Comparison of ENCODE assay signal across 18 cellular contexts in the genomic region with DNA sequence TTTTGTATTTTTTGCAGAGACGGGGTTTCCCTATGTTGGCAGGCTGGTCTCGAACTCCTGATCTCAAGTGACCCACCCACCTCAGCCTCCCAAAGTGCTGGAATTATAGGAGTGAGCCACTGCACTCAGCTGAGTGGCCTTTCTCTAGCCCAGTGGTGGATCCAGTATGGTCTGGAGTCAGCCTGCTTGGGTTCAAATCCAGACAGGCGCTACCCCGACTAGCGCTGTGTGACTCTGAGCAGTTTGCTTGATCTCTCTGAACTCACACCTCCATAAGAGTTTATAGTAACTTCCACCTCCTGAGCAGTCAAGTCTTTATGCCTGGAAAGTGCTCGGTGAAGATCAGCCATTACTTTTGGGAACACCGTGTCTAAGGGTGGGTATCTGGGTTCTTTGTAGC.
"Had no signal": no experiment of that assay in that cellular context is flagged by ENCODE, and none has a peak within 500 bp of the region (broad histone marks: within the 10 kb centered on the region; RNA-seq: fewer than 3 reads in every experiment).

No MANE protein-coding gene starts in this region.

- H3K4me1 ChIP-seq: prostate gland had no signal

- H3K36me3 ChIP-seq: prostate gland had no signal

- H3K27ac ChIP-seq: esophagus squamous epithelium, heart right ventricle, left ventricle myocardium inferior, prostate gland, right atrium auricular region, upper lobe of left lung had no signal

- H3K4me3 ChIP-seq: esophagus squamous epithelium, heart right ventricle, left ventricle myocardium inferior, prostate gland, right atrium auricular region, skin epidermis, upper lobe of left lung had no signal

- DNase-seq: activated CD4-positive, alpha-beta T cell treated with anti-CD3 and anti-CD28 coated beads, Interleukin-2, amount 10 ng/mL, durations not matched to agents 24 days and 14 days; activated CD8-positive, alpha-beta T cell treated with anti-CD3 and anti-CD28 coated beads, Interleukin-2, amount 10 ng/mL, durations not matched to agents 7 days and 5 days; activated naive CD4-positive, alpha-beta T cell treated with Interleukin-2 at 50 U/mL for 16 hours; activated naive CD8-positive, alpha-beta T cell treated with anti-CD3 and anti-CD28 coated beads, Interleukin-2, amount 10 ng/mL, durations not matched to agents 7 days and 5 days; activated T-cell treated with anti-CD3 and anti-CD28 coated beads, Interleukin-2, amount 50 U/mL, for 24 hours; amygdala; effector memory CD8-positive, alpha-beta T cell; esophagus squamous epithelium; heart right ventricle; left ventricle myocardium inferior; mammary epithelial cell; midbrain; stimulated activated naive CD8-positive, alpha-beta T cell treated with anti-CD3 and anti-CD28 coated beads, Interleukin-15, amount 100 ng/mL, for 72 hours; upper lobe of left lung had no signal

- H3K9me3 ChIP-seq: esophagus squamous epithelium, heart right ventricle, left ventricle myocardium inferior, prostate gland, right atrium auricular region, upper lobe of left lung had no signal

- H3K9me3 Mint-ChIP-seq: activated CD4-positive, alpha-beta T cell treated with anti-CD3 and anti-CD28 coated beads, Interleukin-2, amount 10 ng/mL, durations not matched to agents 24 days and 14 days; activated naive CD8-positive, alpha-beta T cell treated with anti-CD3 and anti-CD28 coated beads, Interleukin-2, amount 10 ng/mL, durations not matched to agents 7 days and 5 days; activated T-cell treated with anti-CD3 and anti-CD28 coated beads, Interleukin-2, amount 50 U/mL, for 24 hours; activated T-helper 2 cell treated with anti-CD3 and anti-CD28 coated beads, Interferon-gamma antibody, Interleukin-2, Interleukin-4, amounts not matched to agents 10 μg/mL and 5 μg/mL and 100 μg/mL, durations not matched to agents 14 hours and 24 hours and 36 hours; effector memory CD8-positive, alpha-beta T cell; stimulated activated naive CD8-positive, alpha-beta T cell treated with anti-CD3 and anti-CD28 coated beads, Interleukin-15, amount 100 ng/mL, for 72 hours had no signal

- H3K27ac Mint-ChIP-seq: activated CD4-positive, alpha-beta T cell treated with anti-CD3 and anti-CD28 coated beads, Interleukin-2, amount 10 ng/mL, durations not matched to agents 24 days and 14 days; activated CD8-positive, alpha-beta T cell treated with anti-CD3 and anti-CD28 coated beads, Interleukin-2, amount 10 ng/mL, durations not matched to agents 7 days and 5 days; activated naive CD8-positive, alpha-beta T cell treated with anti-CD3 and anti-CD28 coated beads, Interleukin-2, amount 10 ng/mL, durations not matched to agents 7 days and 5 days; activated T-cell treated with anti-CD3 and anti-CD28 coated beads, Interleukin-2, amount 50 U/mL, for 24 hours; activated T-helper 2 cell treated with anti-CD3 and anti-CD28 coated beads, Interferon-gamma antibody, Interleukin-2, Interleukin-4, amounts not matched to agents 10 μg/mL and 5 μg/mL and 100 μg/mL, durations not matched to agents 14 hours and 24 hours and 36 hours; stimulated activated naive CD8-positive, alpha-beta T cell treated with anti-CD3 and anti-CD28 coated beads, Interleukin-15, amount 100 ng/mL, for 72 hours had no signal

- H3K27me3 ChIP-seq: esophagus squamous epithelium, heart right ventricle, right atrium auricular region, upper lobe of left lung had no signal

- H3K4me1 Mint-ChIP-seq: activated naive CD8-positive, alpha-beta T cell treated with anti-CD3 and anti-CD28 coated beads, Interleukin-2, amount 10 ng/mL, durations not matched to agents 7 days and 5 days had no signal

- H3K27me3 Mint-ChIP-seq: activated CD4-positive, alpha-beta T cell treated with anti-CD3 and anti-CD28 coated beads, Interleukin-2, amount 10 ng/mL, durations not matched to agents 24 days and 14 days; activated T-cell treated with anti-CD3 and anti-CD28 coated beads, Interleukin-2, amount 50 U/mL, for 24 hours; effector memory CD8-positive, alpha-beta T cell; stimulated activated naive CD8-positive, alpha-beta T cell treated with anti-CD3 and anti-CD28 coated beads, Interleukin-15, amount 100 ng/mL, for 72 hours had no signal

- H3K4me3 Mint-ChIP-seq: activated CD4-positive, alpha-beta T cell treated with anti-CD3 and anti-CD28 coated beads, Interleukin-2, amount 10 ng/mL, durations not matched to agents 24 days and 14 days; activated CD8-positive, alpha-beta T cell treated with anti-CD3 and anti-CD28 coated beads, Interleukin-2, amount 10 ng/mL, durations not matched to agents 7 days and 5 days; activated naive CD8-positive, alpha-beta T cell treated with anti-CD3 and anti-CD28 coated beads, Interleukin-2, amount 10 ng/mL, durations not matched to agents 7 days and 5 days; activated T-cell treated with anti-CD3 and anti-CD28 coated beads, Interleukin-2, amount 50 U/mL, for 24 hours; effector memory CD8-positive, alpha-beta T cell; stimulated activated naive CD8-positive, alpha-beta T cell treated with anti-CD3 and anti-CD28 coated beads, Interleukin-15, amount 100 ng/mL, for 72 hours had no signal
